ENCODE assay signal across 15 cellular contexts in the genomic region with DNA sequence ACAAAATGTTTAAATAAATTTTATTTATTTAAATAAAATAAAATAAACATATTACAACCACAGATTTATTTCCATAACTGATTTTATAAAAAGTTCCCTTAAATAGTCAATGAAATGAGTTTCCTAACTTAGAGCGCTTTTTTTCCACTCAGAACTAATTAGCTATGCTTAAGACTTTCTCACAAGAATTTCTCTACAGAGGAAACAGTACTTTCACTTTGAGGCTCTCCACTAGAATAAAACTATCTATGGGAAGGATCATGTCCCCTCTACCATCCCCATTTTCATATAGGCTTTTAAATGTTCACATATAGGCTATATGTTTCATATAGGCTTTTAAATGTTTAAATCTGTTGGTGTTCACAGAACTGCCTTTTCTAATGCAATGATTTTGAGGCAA. TPM values are rescaled to one million over a fixed set of nuclear protein-coding genes. Genes with fewer than 3 reads are reported as not detected.
DNase-seq lines count a peak whose midpoint lies in the region; ATAC-seq, FAIRE-seq and TF ChIP-seq lines count a peak whose summit lies in the region.
"Had no signal": no experiment of that assay in that cellular context is flagged by ENCODE, and none has a peak within 500 bp of the region (broad histone marks: within the 10 kb centered on the region; RNA-seq: fewer than 3 reads in every experiment).

No MANE protein-coding gene starts in this region.

- no peak for TF ChIP-seq POLR2A in GM12892 (IDR thresholded peaks at IDR 0.05; ENCODE audit: low read depth, low read length)

- peaks cover 6% of the 10 kb centered on the region for H3K9me3 Mint-ChIP-seq in T-helper 2 cell treated with Interferon-gamma antibody and Interleukin-4, amounts not matched to agents 5 μg/mL and 100 μg/mL, for 36 hours
- peaks cover 0 to 3% (median 0%) of the 10 kb centered on the region in 7 donors for H3K9me3 Mint-ChIP-seq in naive B cell
- H3K9me3 Mint-ChIP-seq in HFFc6 = no peaks in the 10 kb centered on the region

- peaks cover 44% of the 10 kb centered on the region for H3K36me3 Mint-ChIP-seq in T-helper 2 cell treated with Interferon-gamma antibody and Interleukin-4, amounts not matched to agents 5 μg/mL and 100 μg/mL, for 36 hours (ENCODE audit: low read depth)
- H3K36me3 Mint-ChIP-seq in naive B cell (peaks cover 0 to 3% of the 10 kb centered on the region in 2 donors), HFFc6 (ENCODE audit: low read depth) (no peaks in the 10 kb centered on the region; the same call in 1 of the 2 replicates)

- peaks cover 41% of the 10 kb centered on the region for H3K4me1 Mint-ChIP-seq in T-helper 2 cell treated with Interferon-gamma antibody and Interleukin-4, amounts not matched to agents 5 μg/mL and 100 μg/mL, for 36 hours (ENCODE audit: low read depth)
- H3K4me1 Mint-ChIP-seq in naive B cell (peaks cover 41 to 71% (median 62%) of the 10 kb centered on the region in 3 donors), HFFc6 (ENCODE audit: low read depth) (peaks cover 6% of the 10 kb centered on the region; the same call in 1 of the 2 replicates)

- peak overlapping the region; percentile 69 for H3K27ac Mint-ChIP-seq in T-helper 2 cell treated with Interferon-gamma antibody and Interleukin-4, amounts not matched to agents 5 μg/mL and 100 μg/mL, for 36 hours
- peak overlapping the region; percentile 70 to 96 (median 92) for H3K27ac Mint-ChIP-seq in naive B cell
- no peak overlapping the region for H3K27ac Mint-ChIP-seq in HFFc6

- H3K27me3 Mint-ChIP-seq in T-helper 2 cell treated with Interferon-gamma antibody and Interleukin-4, amounts not matched to agents 5 μg/mL and 100 μg/mL, for 36 hours (ENCODE audit: low read depth) = no peaks in the 10 kb centered on the region
- H3K27me3 Mint-ChIP-seq in naive B cell (no peaks in the 10 kb centered on the region), HFFc6 (ENCODE audit: insufficient read depth) (no peaks in the 10 kb centered on the region)

- FAIRE-seq in GM12892 (lab: Jason Lieb, UNC) = peak; percentile 54

- peak; percentile 47 for ATAC-seq in GM21786 (IDR thresholded peaks at IDR 0.05; ENCODE audit: unreplicated experiment)
- peak; percentile 71 to 72 for ATAC-seq in naive B cell (ENCODE audit: low read depth in 2 of 2)
- no peak for ATAC-seq in HG02610 (IDR thresholded peaks at IDR 0.05; ENCODE audit: unreplicated experiment)
- ATAC-seq: foreskin keratinocyte had no signal

- no peak for TF ChIP-seq CTCF in HFFc6 (IDR thresholded peaks at IDR 0.05)

- peak overlapping the region; percentile 65 for H3K4me3 Mint-ChIP-seq in T-helper 2 cell treated with Interferon-gamma antibody and Interleukin-4, amounts not matched to agents 5 μg/mL and 100 μg/mL, for 36 hours
- H3K4me3 Mint-ChIP-seq in naive B cell = peak overlapping the region in 7 of 8 donors; percentile 36 to 84 (median 65)
- H3K4me3 Mint-ChIP-seq in HFFc6 = no peak overlapping the region

- DNase-seq in GM12892 (ENCODE audit: insufficient read length) (no peak), naive B cell (no peak), HFFc6 (no peak), NCI-H2227 (lab: John Stamatoyannopoulos, UW; ENCODE audit: unreplicated experiment) (no peak)
- DNase-seq in T-helper 2 cell treated with Interferon-gamma antibody and Interleukin-4, amounts not matched to agents 5 μg/mL and 100 μg/mL, for 36 hours (ENCODE audit: low spot score) = no peak
- DNase-seq: activated CD4-positive, CD25-positive, alpha-beta regulatory T cell treated with anti-CD3 and anti-CD28 coated beads, Interleukin-2, amount 50 U/mL, for 72 hours; activated effector memory CD4-positive, alpha-beta T cell treated with anti-CD3 and anti-CD28 coated beads, Interleukin-2, amount 50 U/mL, for 16 hours; foreskin keratinocyte; IMR-90; mesenchymal stem cell; NCI-H1105; NCI-H2227 treated with DMSO at 0.1 percent for 48 hours; SK-N-SH had no signal

RNA-seq across cellular contexts. Expression of a gene that starts 40.0 kb away (rescaled TPM):
- polyA plus RNA-seq in GM12892 (2012; ENCODE audit: missing spikeins) = 59.2 TPM
- polyA plus RNA-seq in naive B cell (ENCODE audit: low read depth in 6 of 6) = 10 to 100 TPM; 23.2 to 52.1 (median 43.8) TPM
- total RNA-seq in HFFc6 (2021; fragmentation: NEBNext Ultra II Directional; extraction: Animal tissue kit (Norgen Biotek cat#: 25700)) = 10 to 100 TPM; 38.1 to 49.8 (median 39.3) TPM
